In genomic region chr20:50788868-50789125, GRCh38 we compare ENCODE assay signal across 17 cellular contexts. TPM values are rescaled to one million over a fixed set of nuclear protein-coding genes. Genes with fewer than 3 reads are reported as not detected.
A peak's percentile ranks its signal among the peaks of the same experiment; 100 is the strongest.
DNase-seq lines count a peak whose midpoint lies in the region; ATAC-seq and TF ChIP-seq lines count a peak whose summit lies in the region.
"Had no signal": no experiment of that assay in that cellular context is flagged by ENCODE, and none has a peak within 500 bp of the region (broad histone marks: within the 10 kb centered on the region; RNA-seq: fewer than 3 reads in every experiment).

No MANE protein-coding gene starts in this region.

- ATAC-seq in HCT116 (no peak), GM21381 (IDR thresholded peaks at IDR 0.05; ENCODE audit: unreplicated experiment) (no peak), HG03521 (IDR thresholded peaks at IDR 0.05; ENCODE audit: unreplicated experiment) (no peak)

- TF ChIP-seq EP300 in esophagus muscularis mucosa (IDR thresholded peaks at IDR 0.05), result no peak

- H4K20me1 ChIP-seq in HCT116 (ENCODE audit: insufficient read depth), result no peaks in the 10 kb centered on the region

- 0 out of 2 replicates have a peak overlapping the region, but pooled peaks have one; percentile 11 for H3K9ac ChIP-seq in HCT116 (ENCODE audit: low read length)
- no peak overlapping the region for H3K9ac ChIP-seq in trophoblast cell (ENCODE audit: low read length)

- no peak for TF ChIP-seq RAD21 in HCT116 (IDR thresholded peaks at IDR 0.05; ENCODE audit: low read depth)

- CTCF ChIA-PET in A673 (lab: Charles Lee), result interaction anchor here (0.8 to 1.7 kb wide), 7 partner anchors 9 to 610 kb away, joined by 3 to 8 read pairs (median 5); no protein-coding TSS in a partner anchor
- CTCF ChIA-PET in HCT116 (lab: Charles Lee), result interaction anchor here (1.0 to 4.5 kb wide), 10 partner anchors 24 to 213 kb away, joined by 3 to 106 read pairs (median 8); no protein-coding TSS in a partner anchor
- CTCF ChIA-PET in activated CD4-positive, alpha-beta T cell treated with anti-CD3 and anti-CD28 coated beads, Interleukin-2, amount 10 ng/mL, durations not matched to agents 7 days and 5 days (lab: Charles Lee), result interaction anchor here (1.1 to 3.9 kb wide), 4 partner anchors 11 to 192 kb away, joined by 3 to 26 read pairs (median 3); no protein-coding TSS in a partner anchor

- POLR2A ChIA-PET in A673 (lab: Charles Lee; ENCODE audit: low non-redundant PET) (no interaction called here), HCT116 (lab: Charles Lee) (interaction anchor here (1.8 kb wide), 1 partner anchor 162 kb away, joined by 12 read pairs; no protein-coding TSS in a partner anchor)
- POLR2A ChIA-PET in activated CD4-positive, alpha-beta T cell treated with anti-CD3 and anti-CD28 coated beads, Interleukin-2, amount 10 ng/mL, durations not matched to agents 7 days and 5 days (lab: Charles Lee), result no interaction called here

- H3K4me3 ChIP-seq in A673 (ENCODE audit: low read depth, low read length, poor library complexity, severe bottlenecking) (no peak overlapping the region), HCT116 (replicated peaks in 1 of 2; ENCODE audit: low read depth in 1 of 2, low read length in 2 of 2) (no peak overlapping the region), esophagus muscularis mucosa (no peak overlapping the region), trophoblast cell (ENCODE audit: low read depth, low read length) (no peak overlapping the region)
- H3K4me3 ChIP-seq: dorsolateral prefrontal cortex, MG63, prostate gland had no signal

- H2BK12ac ChIP-seq in trophoblast cell (ENCODE audit: low read length), result peak overlapping the region; percentile 33

- H2BK120ac ChIP-seq in trophoblast cell (ENCODE audit: insufficient read depth, low read length, poor library complexity), result no peak overlapping the region

- H4K8ac ChIP-seq in trophoblast cell (ENCODE audit: low read depth, low read length), result peak overlapping the region; percentile 21

- 71% methylated on average over 4 of the region's 4 CpGs for WGBS in esophagus muscularis mucosa
- WGBS in trophoblast cell (ENCODE audit: extremely low coverage, insufficient coverage, insufficient read length), result no CpG with 5 or more reads among the region's 4 CpGs

- H2AK5ac ChIP-seq in trophoblast cell (ENCODE audit: low read length), result peak overlapping the region; percentile 64

- TF ChIP-seq CTCF in A673 (conservative IDR thresholded peaks at IDR 0.05; ENCODE audit: low read depth, low read length) (no peak), HCT116 (IDR thresholded peaks at IDR 0.05 in 2 of 3, conservative IDR thresholded peaks at IDR 0.05 in 1 of 3; ENCODE audit: borderline replicate concordance in 1 of 3, insufficient read depth in 1 of 3, low read depth in 2 of 3, low read length in 2 of 3) (no peak), esophagus muscularis mucosa (IDR thresholded peaks at IDR 0.05) (no peak)

- peaks cover 21% of the 10 kb centered on the region for H3K79me1 ChIP-seq in trophoblast cell (ENCODE audit: low read length)

- H3K9me3 ChIP-seq in A673 (ENCODE audit: low read depth, low read length, poor library complexity, severe bottlenecking), result no peaks in the 10 kb centered on the region
- no peaks in the 10 kb centered on the region for H3K9me3 ChIP-seq in HCT116 (ENCODE audit: control insufficient read depth in 1 of 2, insufficient read depth in 1 of 2, low read depth in 1 of 2, low read length in 2 of 2)
- H3K9me3 ChIP-seq in esophagus muscularis mucosa, result no peaks in the 10 kb centered on the region
- H3K9me3 ChIP-seq in trophoblast cell (ENCODE audit: insufficient read depth, low read depth, low read length), result peaks cover 2% of the 10 kb centered on the region
- H3K9me3 ChIP-seq: MG63, prostate gland had no signal

- DNase-seq in A673 (ENCODE audit: low spot score), result no peak
- no peak for DNase-seq in HCT116 (ENCODE audit: low read depth, low spot score)
- no peak for DNase-seq in esophagus muscularis mucosa (ENCODE audit: extremely low spot score)
- DNase-seq in trophoblast cell, result no peak
- DNase-seq in HuH-7 (ENCODE audit: low spot score), result no peak
- no peak for DNase-seq in activated CD4-positive, alpha-beta T cell treated with anti-CD3 and anti-CD28 coated beads, Interleukin-2, amount 10 ng/mL, durations not matched to agents 7 days and 5 days
- DNase-seq: activated CD4-positive, alpha-beta T cell treated with anti-CD3 and anti-CD28 coated beads for 48 hours; activated naive CD4-positive, alpha-beta T cell treated with anti-CD3 and anti-CD28 coated beads, Interleukin-2, amount 50 U/mL, for 16 hours; MG63; NCI-H1694 treated with DMSO at 0.1 percent for 48 hours; stimulated activated naive CD4-positive, alpha-beta T cell; T1000 had no signal

- H3K18ac ChIP-seq in trophoblast cell (ENCODE audit: low read length), result no peak overlapping the region

- H3K14ac ChIP-seq in trophoblast cell (ENCODE audit: low read length), result no peak overlapping the region

- H4K12ac ChIP-seq in trophoblast cell (ENCODE audit: low read depth, low read length), result no peak overlapping the region

- no peak overlapping the region for H2BK5ac ChIP-seq in trophoblast cell (ENCODE audit: low read depth, low read length, poor library complexity)

- no peak for TF ChIP-seq POLR2A in HCT116 (IDR thresholded peaks at IDR 0.05; ENCODE audit: borderline replicate concordance, extremely low read depth, insufficient read depth, insufficient read length)
- TF ChIP-seq POLR2A in esophagus muscularis mucosa (IDR thresholded peaks at IDR 0.05; ENCODE audit: low read depth), result no peak

- RAD21 ChIA-PET in HCT116 (lab: Charles Lee; ENCODE audit: low non-redundant PET in 1 of 2, low total read pairs in 2 of 2, uncharacterized antibody in 2 of 2, unreplicated experiment in 2 of 2), result interaction anchor here (1.5 to 2.1 kb wide), 3 partner anchors 126 to 163 kb away, joined by 10 to 11 read pairs (median 11); no protein-coding TSS in a partner anchor

- peaks cover 13% of the 10 kb centered on the region for H3K4me1 Mint-ChIP-seq in activated CD4-positive, alpha-beta T cell treated with anti-CD3 and anti-CD28 coated beads, Interleukin-2, amount 10 ng/mL, durations not matched to agents 7 days and 5 days

- H4K91ac ChIP-seq in trophoblast cell (ENCODE audit: low read depth, low read length), result peak overlapping the region; percentile 9

- H3K4me3 Mint-ChIP-seq in activated CD4-positive, alpha-beta T cell treated with anti-CD3 and anti-CD28 coated beads, Interleukin-2, amount 10 ng/mL, durations not matched to agents 7 days and 5 days, result no peak overlapping the region

- intact Hi-C loops in A673 (cut with micrococcal nuclease; ENCODE audit: unreplicated experiment) (loop anchor here (2.0 to 5.0 kb wide), 2 partner anchors 146 to 601 kb away; no protein-coding TSS in a partner anchor), HCT116 (cut with micrococcal nuclease) (loop anchor here (1.0 to 2.0 kb wide), 3 partner anchors 125 to 200 kb away; no protein-coding TSS in a partner anchor), esophagus muscularis mucosa (cut with DNase I) (no loop called here)

- no peak overlapping the region for H3K23ac ChIP-seq in trophoblast cell (ENCODE audit: low read length)

- H3K27ac ChIP-seq in A673 (ENCODE audit: low read depth, low read length, poor library complexity, severe bottlenecking) (peak overlapping the region; percentile 88), HCT116 (ENCODE audit: low read depth, low read length) (no peak overlapping the region), esophagus muscularis mucosa (replicated peaks in 1 of 4) (peak overlapping the region in 3 of 4 donors; percentile 2 to 36 (median 9)), trophoblast cell (ENCODE audit: low read depth, low read length) (no peak overlapping the region)
- H3K27ac ChIP-seq: brain microvascular endothelial cell had no signal

- H3K4me1 ChIP-seq in A673 (ENCODE audit: insufficient read depth, low read length, poor library complexity, severe bottlenecking) (peaks cover 48% of the 10 kb centered on the region), HCT116 (ENCODE audit: control insufficient read depth in 1 of 2, insufficient read depth in 2 of 2, low read length in 2 of 2) (peaks cover 20 to 42% of the 10 kb centered on the region in 2 experiments), esophagus muscularis mucosa (peaks cover 12 to 26% (median 20%) of the 10 kb centered on the region in 4 donors), trophoblast cell (ENCODE audit: control insufficient read depth in 1 of 2, insufficient read depth in 2 of 2, low read length in 2 of 2) (peaks cover 9 to 13% of the 10 kb centered on the region in 2 experiments)

- no peaks in the 10 kb centered on the region for H3K36me3 Mint-ChIP-seq in activated CD4-positive, alpha-beta T cell treated with anti-CD3 and anti-CD28 coated beads, Interleukin-2, amount 10 ng/mL, durations not matched to agents 7 days and 5 days (ENCODE audit: low read depth)

- H3K27me3 Mint-ChIP-seq in activated CD4-positive, alpha-beta T cell treated with anti-CD3 and anti-CD28 coated beads, Interleukin-2, amount 10 ng/mL, durations not matched to agents 7 days and 5 days, result peaks cover 2% of the 10 kb centered on the region

- BruUV-seq in A673 (replicated peaks; lab: Mats Ljungman, UMichigan) (no TSS peak), HCT116 (replicated peaks; lab: Mats Ljungman, UMichigan) (no TSS peak)

- no peaks in the 10 kb centered on the region for H3K9me3 Mint-ChIP-seq in activated CD4-positive, alpha-beta T cell treated with anti-CD3 and anti-CD28 coated beads, Interleukin-2, amount 10 ng/mL, durations not matched to agents 7 days and 5 days

- no peak overlapping the region for H3K27ac Mint-ChIP-seq in activated CD4-positive, alpha-beta T cell treated with anti-CD3 and anti-CD28 coated beads, Interleukin-2, amount 10 ng/mL, durations not matched to agents 7 days and 5 days

- H3K79me2 ChIP-seq in HCT116 (ENCODE audit: insufficient read depth, low read length), result no peaks in the 10 kb centered on the region
- no peaks in the 10 kb centered on the region for H3K79me2 ChIP-seq in trophoblast cell (ENCODE audit: control insufficient read depth, insufficient read depth, low read length, poor library complexity)

- H3K4me2 ChIP-seq in HCT116 (ENCODE audit: low read length) (no peak overlapping the region), trophoblast cell (ENCODE audit: low read length) (no peak overlapping the region)

- no peaks in the 10 kb centered on the region for H3K27me3 ChIP-seq in A673 (replicated peaks; ENCODE audit: insufficient read depth, low read depth, low read length, poor library complexity)
- H3K27me3 ChIP-seq in HCT116 (ENCODE audit: insufficient read depth, low read length), result no peaks in the 10 kb centered on the region
- no peaks in the 10 kb centered on the region for H3K27me3 ChIP-seq in esophagus muscularis mucosa
- H3K27me3 ChIP-seq in trophoblast cell (ENCODE audit: insufficient read depth, low read length), result no peaks in the 10 kb centered on the region
- H3K27me3 ChIP-seq: brain microvascular endothelial cell, dorsolateral prefrontal cortex had no signal

- H3K9me2 ChIP-seq in HCT116 (ENCODE audit: insufficient read depth), result no peaks in the 10 kb centered on the region

- no peak overlapping the region for H3K4ac ChIP-seq in trophoblast cell (ENCODE audit: low read depth, low read length)

- H3K36me3 ChIP-seq in A673 (ENCODE audit: insufficient read depth, low read length, poor library complexity, severe bottlenecking), result no peaks in the 10 kb centered on the region
- H3K36me3 ChIP-seq in HCT116 (ENCODE audit: control insufficient read depth in 1 of 2, insufficient read depth in 2 of 2, low read length in 2 of 2), result no peaks in the 10 kb centered on the region
- no peaks in the 10 kb centered on the region for H3K36me3 ChIP-seq in esophagus muscularis mucosa
- H3K36me3 ChIP-seq in trophoblast cell (ENCODE audit: control insufficient read depth in 1 of 2, insufficient read depth in 2 of 2, low read length in 2 of 2), result no peaks in the 10 kb centered on the region
- H3K36me3 ChIP-seq: brain microvascular endothelial cell, MG63, prostate gland had no signal

- H2AFZ ChIP-seq in HCT116 (ENCODE audit: low read depth, low read length, poor library complexity, severe bottlenecking) (peak overlapping the region; percentile 44), trophoblast cell (ENCODE audit: insufficient read depth, low read length, poor library complexity) (no peak overlapping the region)

RNA-seq across cellular contexts. Expression of gene BCAS4, which starts 6.1 kb away (rescaled TPM):
- total RNA-seq in A673 (2021) (28.4 and 35.2 TPM in 2 replicates), HCT116 (2021; ENCODE audit: unreplicated experiment) (18.9 TPM), esophagus muscularis mucosa (1 to 10 TPM; 3.1 to 5.4 (median 4.5) TPM)
- 18.3 and 18.6 TPM in 2 replicates for polyA plus RNA-seq in HCT116 (2012)
- polyA plus RNA-seq in trophoblast cell (2013), result 3.9 and 4.0 TPM in 2 replicates
- 10 to 100 TPM in 1 of 2 experiments, 1 to 10 TPM in 1; 7.4 to 10.6 TPM for total RNA-seq in activated CD4-positive, alpha-beta T cell treated with anti-CD3 and anti-CD28 coated beads, Interleukin-2, amount 10 ng/mL, durations not matched to agents 7 days and 5 days

RNA-seq across cellular contexts. Expression of gene PARD6B, which starts 57.4 kb away (rescaled TPM):
- total RNA-seq in A673 (2021), result 24.7 and 28.1 TPM in 2 replicates
- 41.3 TPM for total RNA-seq in HCT116 (2021; ENCODE audit: unreplicated experiment)
- polyA plus RNA-seq in HCT116 (2012), result 3.1 and 5.0 TPM in 2 replicates
- total RNA-seq in esophagus muscularis mucosa, result 1 to 10 TPM in 3 of 4 donors, under 1 TPM in 1; 0.99 to 4.2 (median 2.8) TPM
- 9.4 and 9.5 TPM in 2 replicates for polyA plus RNA-seq in trophoblast cell (2013)
- total RNA-seq in activated CD4-positive, alpha-beta T cell treated with anti-CD3 and anti-CD28 coated beads, Interleukin-2, amount 10 ng/mL, durations not matched to agents 7 days and 5 days, result 1 to 10 TPM; 4.2 to 4.4 TPM

Comparison
In these comparisons a context has a peak if more than half of its experiments do, and no peak if none do; other contexts are left out.
1. H3K27ac ChIP-seq: peak in A673 (single experiment) and esophagus muscularis mucosa (3 of 4); none in HCT116 (single experiment) and trophoblast cell (single experiment).